ENCODE assay signal across 1 cellular context in the genomic region with DNA sequence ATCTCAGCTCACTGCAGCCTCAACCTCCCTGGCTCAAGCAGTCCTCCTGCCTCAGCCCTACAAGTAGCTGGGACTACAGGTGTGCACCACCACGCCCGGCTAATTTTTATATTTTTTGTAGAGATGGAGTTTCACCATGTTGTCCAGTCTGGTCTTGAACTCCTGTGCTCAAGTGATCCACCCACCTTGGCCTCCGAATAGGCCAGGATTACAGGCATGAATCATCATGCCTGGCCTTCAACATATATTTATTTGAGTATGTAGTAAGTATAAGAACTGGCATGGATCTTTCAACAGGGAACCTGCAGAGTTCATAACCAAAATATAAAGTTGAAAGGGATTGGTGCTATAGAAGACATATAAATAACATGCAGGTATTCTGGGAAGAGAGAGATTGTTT.
TF ChIP-seq lines count a peak whose summit lies in the region.

No MANE protein-coding gene starts in this region.

TF ChIP-seq in HEK293, 187 proteins besides CTCF, POLR2A, EP300 and RAD21:
- TF ChIP-seq SCRT1 (tag by site-specific recombination; IDR thresholded peaks at IDR 0.05; ENCODE audit: borderline replicate concordance) = 0 out of 2 replicates have a peak, but pooled peaks have one; percentile 14
TF ChIP-seq in HEK293: peak in this region for 1; not testable (repeated sequence) for 186.
